23 cellular contexts compared by ENCODE assay signal in the genomic region with DNA sequence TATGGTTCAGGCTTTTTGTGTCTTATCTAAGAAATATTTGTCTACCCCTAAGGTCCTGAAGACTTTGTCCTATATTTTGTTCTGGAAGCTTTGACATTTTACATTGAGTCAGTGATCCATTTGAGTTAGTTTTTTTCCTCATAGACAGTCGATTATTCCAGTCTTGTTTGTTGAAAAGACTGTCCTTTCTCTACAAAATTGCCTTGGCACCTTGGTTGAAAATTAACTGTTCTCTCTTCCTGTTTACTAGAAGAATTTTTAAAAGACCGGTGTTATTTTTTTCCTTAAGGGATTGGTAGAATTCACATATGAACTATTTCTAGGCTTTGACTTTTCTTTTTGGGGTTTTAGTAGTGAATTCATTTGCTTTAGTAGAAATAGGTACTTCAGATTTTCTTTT. TPM values are rescaled to one million over a fixed set of nuclear protein-coding genes. Genes with fewer than 3 reads are reported as not detected.
DNase-seq lines count a peak whose midpoint lies in the region; ATAC-seq, FAIRE-seq and TF ChIP-seq lines count a peak whose summit lies in the region.
"Had no signal": no experiment of that assay in that cellular context is flagged by ENCODE, and none has a peak within 500 bp of the region (broad histone marks: within the 10 kb centered on the region; RNA-seq: fewer than 3 reads in every experiment).

No MANE protein-coding gene starts in this region.

- peak overlapping the region; percentile 32; the same call in 1 of the 2 replicates for H3K27ac ChIP-seq in DND-41 (ENCODE audit: low read length)
- H3K27ac ChIP-seq in kidney (ENCODE audit: low read depth in 2 of 2, low read length in 2 of 2): peak overlapping the region in 1 of 2 donors; percentile 4
- peak overlapping the region in 2 of 4 donors; percentile 20 to 25 for H3K27ac ChIP-seq in pancreas
- H3K27ac ChIP-seq in tibial artery: no peak overlapping the region
- H3K27ac ChIP-seq: KMS-11 had no signal

- no peak overlapping the region for H3K4me2 ChIP-seq in DND-41 (ENCODE audit: insufficient read depth, low read length)
- H3K4me2 ChIP-seq: KMS-11 had no signal

- ATAC-seq in DND-41 (ENCODE audit: insufficient read depth, low read depth): no peak
- ATAC-seq in pancreas: no peak
- ATAC-seq: CD8-positive, alpha-beta T cell; HCT116 had no signal

- FAIRE-seq in RCC 7860 (lab: Jason Lieb, UNC): peak; percentile 5
- peak; percentile 83 for FAIRE-seq in kidney (lab: Jason Lieb, UNC)
- peak; percentile 23 for FAIRE-seq in pancreas (lab: Jason Lieb, UNC)
- FAIRE-seq: GM12891 had no signal

- H3K4me3 ChIP-seq in DND-41 (ENCODE audit: low read depth in 1 of 2, low read length in 2 of 2) (no peak overlapping the region), kidney (ENCODE audit: low read length in 2 of 2) (peak overlapping the region; percentile 12 to 39), pancreas (no peak overlapping the region), tibial artery (no peak overlapping the region)

- DNase-seq in DND-41 (no peak), RCC 7860 (ENCODE audit: low spot score) (no peak), kidney (no peak), pancreas (no peak), cerebellum (ENCODE audit: low spot score) (no peak), nucleus accumbens (lab: John Stamatoyannopoulos, UW) (no peak), tibial artery (no peak)
- DNase-seq: C1 segment of cervical spinal cord; Caco-2; CD8-positive, alpha-beta T cell; EL; GF-D8; NCI-H1048; NCI-H1417; NCI-H1694; NCI-H2029 treated with DMSO at 0.1 percent for 48 hours; NCI-H446 treated with DMSO at 0.1 percent for 48 hours; NCI-H526; NCI-H82; SHP77 treated with DMSO at 0.1 percent for 48 hours had no signal

- H2AFZ ChIP-seq in DND-41 (ENCODE audit: low read depth, low read length): no peak overlapping the region

- peaks cover 96% of the 10 kb centered on the region for H3K79me2 ChIP-seq in DND-41 (ENCODE audit: insufficient read depth, low read length)

- WGBS in pancreas, 2 donors: 14 to 16% methylated on average over 2 of the region's 2 CpGs

- no peak overlapping the region for H3K9ac ChIP-seq in DND-41 (ENCODE audit: low read depth, low read length)
- no peak overlapping the region for H3K9ac ChIP-seq in kidney (ENCODE audit: low read length in 2 of 2)
- H3K9ac ChIP-seq: KMS-11 had no signal

- no peaks in the 10 kb centered on the region for H3K36me3 ChIP-seq in DND-41 (ENCODE audit: insufficient read depth, low read length)
- H3K36me3 ChIP-seq in kidney (ENCODE audit: control insufficient read depth in 1 of 2, insufficient read depth in 2 of 2, low read length in 2 of 2): no peaks in the 10 kb centered on the region
- no peaks in the 10 kb centered on the region for H3K36me3 ChIP-seq in pancreas
- H3K36me3 ChIP-seq in tibial artery: peaks cover 0 to 4% (median 0%) of the 10 kb centered on the region in 3 donors

- H3K4me1 ChIP-seq in DND-41 (ENCODE audit: insufficient read depth, low read length) (peaks cover 12% of the 10 kb centered on the region), kidney (ENCODE audit: control insufficient read depth in 1 of 2, insufficient read depth in 1 of 2, low read depth in 1 of 2, low read length in 2 of 2) (peaks cover 3 to 14% of the 10 kb centered on the region in 2 donors), pancreas (peaks cover 0 to 13% (median 6%) of the 10 kb centered on the region in 3 donors), tibial artery (peaks cover 0 to 3% (median 0%) of the 10 kb centered on the region in 4 donors)
- H3K4me1 ChIP-seq: Caco-2 had no signal

- intact Hi-C loops in kidney (cut with DNase I): no loop called here
- intact Hi-C loops in pancreas (cut with DNase I): no loop called here
- intact Hi-C loops in tibial artery (cut with DNase I; ENCODE audit: low total_unique reads): no loop called here

- TF ChIP-seq CTCF in DND-41 (IDR thresholded peaks at IDR 0.05; ENCODE audit: borderline replicate concordance, extremely low read depth, low read length, poor library complexity, severe bottlenecking): no peak
- no peak for TF ChIP-seq CTCF in kidney (IDR thresholded peaks at IDR 0.05; ENCODE audit: borderline replicate concordance, extremely low read depth, insufficient read depth)
- no peak for TF ChIP-seq CTCF in pancreas (IDR thresholded peaks at IDR 0.05)
- no peak for TF ChIP-seq CTCF in tibial artery (IDR thresholded peaks at IDR 0.05)

- no peaks in the 10 kb centered on the region for H3K27me3 ChIP-seq in DND-41 (ENCODE audit: insufficient read depth, low read length, poor library complexity)
- H3K27me3 ChIP-seq in pancreas: no peaks in the 10 kb centered on the region
- H3K27me3 ChIP-seq in tibial artery: no peaks in the 10 kb centered on the region

- no peaks in the 10 kb centered on the region; the same call in 1 of the 2 replicates for H4K20me1 ChIP-seq in DND-41 (ENCODE audit: insufficient read depth, low read length)

- no peaks in the 10 kb centered on the region for H3K9me3 ChIP-seq in DND-41 (ENCODE audit: insufficient read depth, low read length, severe bottlenecking)
- no peaks in the 10 kb centered on the region for H3K9me3 ChIP-seq in kidney (ENCODE audit: control insufficient read depth in 1 of 2, low read length in 2 of 2)
- H3K9me3 ChIP-seq in pancreas: no peaks in the 10 kb centered on the region
- no peaks in the 10 kb centered on the region for H3K9me3 ChIP-seq in tibial artery
- H3K9me3 ChIP-seq: Caco-2 had no signal

RNA-seq across cellular contexts. Expression of a gene that starts 12.0 kb away (rescaled TPM):
- total RNA-seq in kidney (168 TPM), pancreas (10 to 100 TPM; 18.5 to 31.6 (median 21.1) TPM), cerebellum (34.0 TPM)
- polyA plus RNA-seq in kidney (ENCODE audit: insufficient read depth, low read depth, low replicate concordance) (19.5 TPM), pancreas (10 to 100 TPM in 1 of 2 donors, 1 to 10 TPM in 1; 8.8 to 17.4 TPM)

Comparison
In these comparisons a context has a peak if more than half of its experiments do, and no peak if none do; other contexts are left out.
1. H3K4me3 ChIP-seq: peak in kidney (2 of 2); none in DND-41 (0 of 2), pancreas (0 of 4) and tibial artery (0 of 2).